ENCODE assay signal across 26 cellular contexts in the genomic region with DNA sequence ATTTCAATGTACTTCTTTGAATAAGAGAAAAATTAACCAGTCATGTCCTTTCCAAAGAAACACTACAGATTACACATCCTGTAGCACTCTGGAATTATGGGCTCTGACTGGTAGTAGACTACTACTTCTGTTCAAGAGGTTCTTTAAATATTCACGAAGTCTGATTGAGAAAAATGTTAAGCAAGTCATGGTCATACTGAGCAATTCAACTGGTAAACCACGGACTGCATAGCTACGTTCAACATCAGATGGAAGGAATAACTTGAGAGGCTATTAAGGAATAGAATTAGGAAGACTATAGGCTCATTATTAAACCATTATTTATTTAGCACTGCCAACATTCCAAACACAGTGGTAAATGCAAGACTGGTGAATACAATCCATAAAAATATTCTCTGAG.
"Had no signal": no experiment of that assay in that cellular context is flagged by ENCODE, and none has a peak within 500 bp of the region (broad histone marks: within the 10 kb centered on the region; RNA-seq: fewer than 3 reads in every experiment).

No MANE protein-coding gene starts in this region.

- H3K27ac Mint-ChIP-seq: activated B cell treated with CpG ODN at 0.5 μM for 24 hours; activated CD4-positive, alpha-beta T cell treated with anti-CD3 and anti-CD28 coated beads for 36 hours; activated naive CD8-positive, alpha-beta T cell; activated T-cell treated with anti-CD3 and anti-CD28 coated beads, Interleukin-2, amount 50 U/mL, for 24 hours; activated T-helper 2 cell treated with anti-CD3 and anti-CD28 coated beads, Interferon-gamma antibody, Interleukin-2, Interleukin-4, amounts not matched to agents 10 μg/mL and 5 μg/mL and 100 μg/mL, durations not matched to agents 14 hours and 24 hours and 36 hours; T-helper 1 cell treated with Interleukin-12 subunit alpha and Interleukin-12 subunit beta and Interleukin-4 antibody, amounts not matched to agents 30 μg/mL and 1 μg/mL, for 36 hours had no signal

- H3K36me3 ChIP-seq: adrenal gland, heart right ventricle, neutrophil, ovary, prostate gland, right atrium auricular region, thyroid gland, upper lobe of right lung had no signal

- DNase-seq: activated B cell treated with CpG ODN at 0.5 μM for 24 hours; activated CD4-positive, alpha-beta T cell treated with anti-CD3 and anti-CD28 coated beads for 36 hours; activated CD4-positive, alpha-beta T cell treated with anti-CD3 and anti-CD28 coated beads, Interleukin-2, amount 50 U/mL, for 4 hours; activated CD8-positive, alpha-beta memory T cell treated with anti-CD3 and anti-CD28 coated beads for 24 hours; activated CD8-positive, alpha-beta memory T cell treated with anti-CD3 and anti-CD28 coated beads, Interleukin-2, amount 50 U/mL, for 4 hours; activated naive CD4-positive, alpha-beta T cell; activated T-cell treated with anti-CD3 and anti-CD28 coated beads, Interleukin-2, amount 50 U/mL, for 24 hours; adrenal gland; heart right ventricle; kidney; midbrain; ovary; stimulated activated CD4-positive, alpha-beta T cell treated with anti-CD3 and anti-CD28 coated beads, Interleukin-4, amount 100 ng/mL, for 4 hours; stimulated activated naive CD8-positive, alpha-beta T cell treated with anti-CD3 and anti-CD28 coated beads, Interleukin-15, Interleukin-2, amounts not matched to agents 100 U/mL and 50 U/mL, for 24 hours; T1000; thyroid gland; upper lobe of right lung had no signal

- H3K27me3 ChIP-seq: adrenal gland, heart right ventricle, neutrophil, ovary, right atrium auricular region, thyroid gland, upper lobe of right lung had no signal

- H3K27me3 Mint-ChIP-seq: activated B cell treated with CpG ODN at 0.5 μM for 24 hours; activated CD4-positive, alpha-beta T cell treated with anti-CD3 and anti-CD28 coated beads for 36 hours; activated naive CD8-positive, alpha-beta T cell; activated T-cell treated with anti-CD3 and anti-CD28 coated beads, Interleukin-2, amount 50 U/mL, for 24 hours had no signal

- H3K4me3 ChIP-seq: adrenal gland, heart right ventricle, lung, ovary, prostate gland, right atrium auricular region, thyroid gland, upper lobe of right lung had no signal

- H3K27ac ChIP-seq: adrenal gland, epithelial cell of prostate, neutrophil, ovary, prostate gland, right atrium auricular region, thyroid gland, upper lobe of right lung had no signal

- H3K4me1 ChIP-seq: adrenal gland, prostate gland, right atrium auricular region, thyroid gland, upper lobe of right lung had no signal

- H3K9me3 ChIP-seq: adrenal gland, neutrophil, ovary, prostate gland, right atrium auricular region, thyroid gland, upper lobe of right lung had no signal

- H3K4me1 Mint-ChIP-seq: activated B cell treated with CpG ODN at 0.5 μM for 24 hours; activated CD4-positive, alpha-beta T cell treated with anti-CD3 and anti-CD28 coated beads for 36 hours; nephron had no signal

- H3K9me3 Mint-ChIP-seq: activated T-helper 2 cell treated with anti-CD3 and anti-CD28 coated beads, Interferon-gamma antibody, Interleukin-2, Interleukin-4, amounts not matched to agents 10 μg/mL and 5 μg/mL and 100 μg/mL, durations not matched to agents 14 hours and 24 hours and 36 hours had no signal

- H3K4me3 Mint-ChIP-seq: activated B cell treated with CpG ODN at 0.5 μM for 24 hours; activated CD4-positive, alpha-beta T cell treated with anti-CD3 and anti-CD28 coated beads for 36 hours; activated naive CD8-positive, alpha-beta T cell; activated T-cell treated with anti-CD3 and anti-CD28 coated beads, Interleukin-2, amount 50 U/mL, for 24 hours; nephron; T-helper 1 cell treated with Interleukin-12 subunit alpha and Interleukin-12 subunit beta and Interleukin-4 antibody, amounts not matched to agents 30 μg/mL and 1 μg/mL, for 36 hours had no signal
